Comparison of ENCODE assay signal across 34 cellular contexts in the genomic region with DNA sequence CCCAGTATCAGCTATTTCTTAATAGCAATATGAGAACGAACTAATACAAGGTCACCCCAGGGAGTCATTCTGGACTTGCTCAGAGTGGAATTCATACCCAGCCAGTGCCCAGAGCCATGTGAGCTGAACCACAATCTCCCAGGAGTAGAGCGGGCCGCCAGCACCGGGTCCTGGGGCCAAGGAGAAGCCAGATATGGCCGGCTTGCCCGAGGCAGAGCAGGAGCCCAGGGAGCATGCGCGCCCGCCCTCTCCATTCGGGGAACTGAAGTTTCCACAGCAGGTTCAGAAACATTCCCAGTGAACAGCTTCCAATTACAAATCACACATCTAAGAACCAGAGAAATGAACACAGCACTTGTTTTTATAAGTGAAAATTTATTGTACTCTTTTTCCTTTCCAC.
"Had no signal": no experiment of that assay in that cellular context is flagged by ENCODE, and none has a peak within 500 bp of the region (broad histone marks: within the 10 kb centered on the region; RNA-seq: fewer than 3 reads in every experiment).

No MANE protein-coding gene starts in this region.

- DNase-seq: activated CD4-positive, alpha-beta memory T cell treated with anti-CD3 and anti-CD28 coated beads for 36 hours; activated CD4-positive, alpha-beta T cell treated with anti-CD3 and anti-CD28 coated beads for 1 hour; activated CD4-positive, alpha-beta T cell treated with anti-CD3 and anti-CD28 coated beads for 36 hours; activated CD4-positive, alpha-beta T cell treated with anti-CD3 and anti-CD28 coated beads for 48 hours; activated CD4-positive, alpha-beta T cell treated with anti-CD3 and anti-CD28 coated beads, Interleukin-2, amount 10 ng/mL, durations not matched to agents 7 days and 5 days; activated CD4-positive, alpha-beta T cell treated with anti-CD3 and anti-CD28 coated beads, Interleukin-2, amount 50 U/mL, for 4 hours; activated CD4-positive, CD25-positive, alpha-beta regulatory T cell; activated CD8-positive, alpha-beta memory T cell treated with anti-CD3 and anti-CD28 coated beads, Interleukin-2, amount 50 U/mL, for 4 hours; activated CD8-positive, alpha-beta T cell treated with anti-CD3 and anti-CD28 coated beads for 36 hours; activated effector memory CD4-positive, alpha-beta T cell treated with anti-CD3 and anti-CD28 coated beads, Interleukin-2, amount 50 U/mL, for 16 hours; activated gamma-delta T cell treated with Interleukin-2 at 50 U/mL for 16 hours; activated naive CD4-positive, alpha-beta T cell; activated naive CD4-positive, alpha-beta T cell treated with anti-CD3 and anti-CD28 coated beads for 36 hours; activated naive CD4-positive, alpha-beta T cell treated with anti-CD3 and anti-CD28 coated beads, Interleukin-2, amount 50 U/mL, for 16 hours; activated naive CD8-positive, alpha-beta T cell treated with anti-CD3 and anti-CD28 coated beads for 36 hours; activated T-cell treated with anti-CD3 and anti-CD28 coated beads for 4 hours; activated T-cell treated with anti-CD3 and anti-CD28 coated beads, Interleukin-2, amount 50 U/mL, for 1 hour; activated T-cell treated with anti-CD3 and anti-CD28 coated beads, Interleukin-2, amount 50 U/mL, for 4 hours; activated T-cell treated with anti-CD3 and anti-CD28 coated beads, Interleukin-2, amount 50 U/mL, for 72 hours; amniotic stem cell; aorta; body of pancreas; brain microvascular endothelial cell; central memory CD4-positive, alpha-beta T cell; T-helper 1 cell; T-helper 2 cell; T-helper 9 cell; WERI-Rb-1 had no signal

- H3K36me3 ChIP-seq: adrenal gland, breast epithelium had no signal

- H3K27ac ChIP-seq: adrenal gland, body of pancreas, brain microvascular endothelial cell, breast epithelium, WERI-Rb-1 had no signal

- H3K9me3 ChIP-seq: adrenal gland, body of pancreas, breast epithelium had no signal

- ATAC-seq: activated CD4-positive, alpha-beta T cell treated with anti-CD3 and anti-CD28 coated beads for 36 hours; activated CD4-positive, CD25-positive, alpha-beta regulatory T cell treated with anti-CD3 and anti-CD28 coated beads, Interleukin-2, amount 50 U/mL, for 24 hours; activated CD8-positive, alpha-beta T cell treated with anti-CD3 and anti-CD28 coated beads for 36 hours; activated naive CD4-positive, alpha-beta T cell treated with anti-CD3 and anti-CD28 coated beads, Interleukin-2, amount 50 U/mL, for 72 hours; activated T-cell treated with anti-CD3 and anti-CD28 coated beads, Interleukin-2, amount 50 U/mL, for 4 hours; activated T-cell treated with anti-CD3 and anti-CD28 coated beads, Interleukin-2, amount 50 U/mL, for 72 hours; activated T-helper 17 cell treated with anti-CD3 and anti-CD28 coated beads, Interleukin-2, amount 50 U/mL, for 72 hours; body of pancreas; WTC11 had no signal

- H3K27me3 ChIP-seq: adrenal gland, body of pancreas, brain microvascular endothelial cell, breast epithelium had no signal

- H3K4me1 ChIP-seq: adrenal gland, body of pancreas, breast epithelium had no signal

- H3K4me3 ChIP-seq: adrenal gland, body of pancreas, breast epithelium had no signal
